29 cellular contexts compared by ENCODE assay signal in the genomic region with DNA sequence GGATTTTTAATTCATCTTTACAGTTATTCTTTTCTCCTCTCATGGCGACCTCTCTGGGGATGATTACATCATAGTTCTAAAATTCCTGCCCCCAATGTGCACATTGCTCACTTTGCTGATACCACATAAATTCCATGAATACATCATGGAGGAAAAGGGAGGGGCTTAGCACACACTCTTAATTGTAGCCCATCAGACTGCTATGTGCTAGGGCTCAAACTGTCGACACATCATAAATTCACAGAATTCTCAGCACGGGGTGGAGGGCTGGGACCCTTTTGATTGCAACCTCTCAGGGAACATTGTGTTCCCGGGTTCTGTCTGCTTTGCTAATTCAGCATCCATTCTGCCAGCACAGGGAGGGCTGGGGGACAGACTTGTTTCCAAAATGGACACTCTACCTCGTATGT.
"Had no signal": no experiment of that assay in that cellular context is flagged by ENCODE, and none has a peak within 500 bp of the region (broad histone marks: within the 10 kb centered on the region; RNA-seq: fewer than 3 reads in every experiment).

No MANE protein-coding gene starts in this region.

- H3K9me3 ChIP-seq: colonic mucosa, neutrophil, thyroid gland had no signal

- H3K27me3 Mint-ChIP-seq: activated CD8-positive, alpha-beta memory T cell treated with anti-CD3 and anti-CD28 coated beads, Interleukin-2, amount 10 ng/mL, durations not matched to agents 7 days and 5 days; activated CD8-positive, alpha-beta T cell treated with anti-CD3 and anti-CD28 coated beads for 36 hours; activated naive CD4-positive, alpha-beta T cell treated with anti-CD3 and anti-CD28 coated beads, Interleukin-2, amount 50 U/mL, for 24 hours; central memory CD8-positive, alpha-beta T cell had no signal

- ATAC-seq: activated CD8-positive, alpha-beta memory T cell treated with anti-CD3 and anti-CD28 coated beads, Interleukin-2, amount 10 ng/mL, durations not matched to agents 7 days and 5 days; activated CD8-positive, alpha-beta T cell treated with anti-CD3 and anti-CD28 coated beads for 36 hours; gastrocnemius medialis; left lung; natural killer cell treated with Interleukin-12 subunit alpha and Interleukin-12 subunit beta and Interleukin-15 and Interleukin-18, amount 100 ng/mL, for 72 hours had no signal

- H3K27ac Mint-ChIP-seq: activated CD4-positive, alpha-beta T cell treated with anti-CD3 and anti-CD28 coated beads, Interleukin-2, amount 10 ng/mL, durations not matched to agents 7 days and 5 days; activated CD8-positive, alpha-beta memory T cell treated with anti-CD3 and anti-CD28 coated beads, Interleukin-2, amount 10 ng/mL, durations not matched to agents 7 days and 5 days; activated CD8-positive, alpha-beta T cell treated with anti-CD3 and anti-CD28 coated beads for 36 hours; activated naive CD4-positive, alpha-beta T cell treated with anti-CD3 and anti-CD28 coated beads, Interleukin-2, amount 50 U/mL, for 24 hours; activated T-helper 1 cell treated with anti-CD3 and anti-CD28 coated beads, Interleukin-12 subunit alpha, Interleukin-12 subunit beta, Interleukin-2, Interleukin-4 antibody, amounts not matched to agents 30 ng/mL and 10 ng/mL and 1 ng/mL, durations not matched to agents 14 hours and 24 hours and 36 hours; natural killer cell treated with Interleukin-12 subunit alpha and Interleukin-12 subunit beta and Interleukin-15 and Interleukin-18, amount 100 ng/mL, for 72 hours; T-helper 2 cell treated with Interferon-gamma antibody and Interleukin-4, amounts not matched to agents 5 μg/mL and 100 μg/mL, for 36 hours had no signal

- H3K9ac ChIP-seq: parathyroid adenoma had no signal

- H3K4me1 ChIP-seq: colonic mucosa, esophagus muscularis mucosa, gastrocnemius medialis, left lung, parathyroid adenoma, sigmoid colon, spleen had no signal

- H3K27me3 ChIP-seq: colonic mucosa, esophagus muscularis mucosa, gastrocnemius medialis, left lung, neutrophil, sigmoid colon, thyroid gland had no signal

- H3K9me3 Mint-ChIP-seq: activated naive CD4-positive, alpha-beta T cell treated with anti-CD3 and anti-CD28 coated beads, Interleukin-2, amount 50 U/mL, for 24 hours; central memory CD8-positive, alpha-beta T cell; natural killer cell treated with Interleukin-12 subunit alpha and Interleukin-12 subunit beta and Interleukin-15 and Interleukin-18, amount 100 ng/mL, for 72 hours had no signal

- H3K4me3 Mint-ChIP-seq: activated CD4-positive, alpha-beta T cell treated with anti-CD3 and anti-CD28 coated beads, Interleukin-2, amount 10 ng/mL, durations not matched to agents 7 days and 5 days; activated CD8-positive, alpha-beta memory T cell treated with anti-CD3 and anti-CD28 coated beads, Interleukin-2, amount 10 ng/mL, durations not matched to agents 7 days and 5 days; activated CD8-positive, alpha-beta T cell treated with anti-CD3 and anti-CD28 coated beads for 36 hours; activated naive CD4-positive, alpha-beta T cell treated with anti-CD3 and anti-CD28 coated beads, Interleukin-2, amount 50 U/mL, for 24 hours; activated T-helper 1 cell treated with anti-CD3 and anti-CD28 coated beads, Interleukin-12 subunit alpha, Interleukin-12 subunit beta, Interleukin-2, Interleukin-4 antibody, amounts not matched to agents 30 ng/mL and 10 ng/mL and 1 ng/mL, durations not matched to agents 14 hours and 24 hours and 36 hours; brain; central memory CD8-positive, alpha-beta T cell; natural killer cell treated with Interleukin-12 subunit alpha and Interleukin-12 subunit beta and Interleukin-15 and Interleukin-18, amount 100 ng/mL, for 72 hours; T-helper 2 cell treated with Interferon-gamma antibody and Interleukin-4, amounts not matched to agents 5 μg/mL and 100 μg/mL, for 36 hours had no signal

- H3K27ac ChIP-seq: colonic mucosa, esophagus muscularis mucosa, gastrocnemius medialis, left lung, neutrophil, parathyroid adenoma, sigmoid colon, spleen, VCaP had no signal

- DNase-seq: activated CD4-positive, alpha-beta T cell treated with anti-CD3 and anti-CD28 coated beads, Interleukin-2, amount 10 ng/mL, durations not matched to agents 7 days and 5 days; activated CD4-positive, CD25-positive, alpha-beta regulatory T cell treated with anti-CD3 and anti-CD28 coated beads, Interleukin-2, amount 50 U/mL, for 72 hours; activated CD8-positive, alpha-beta memory T cell treated with anti-CD3 and anti-CD28 coated beads, Interleukin-2, amount 10 ng/mL, durations not matched to agents 7 days and 5 days; activated CD8-positive, alpha-beta T cell treated with anti-CD3 and anti-CD28 coated beads for 36 hours; activated gamma-delta T cell treated with Interleukin-2 at 50 U/mL for 16 hours; activated T-cell treated with anti-CD3 and anti-CD28 coated beads for 4 hours; anterior cingulate cortex; colonic mucosa; gastrocnemius medialis; hippocampal formation; kidney glomerular epithelial cell; left lung; mammary epithelial cell; midbrain; sigmoid colon; spleen; stimulated activated CD4-positive, alpha-beta T cell treated with anti-CD3 and anti-CD28 coated beads, Interleukin-4, amount 100 ng/mL, for 24 hours; stimulated activated naive CD4-positive, alpha-beta T cell treated with Interleukin-2 at 50 U/mL for 16 hours; thyroid gland had no signal

- H3K36me3 ChIP-seq: colonic mucosa, esophagus muscularis mucosa, gastrocnemius medialis, left lung, neutrophil, sigmoid colon, spleen, thyroid gland had no signal

- H3K4me3 ChIP-seq: colonic mucosa, esophagus muscularis mucosa, gastrocnemius medialis, left lung, sigmoid colon, spleen, thyroid gland had no signal

- H3K4me1 Mint-ChIP-seq: central memory CD8-positive, alpha-beta T cell had no signal
